1 cellular context compared by ENCODE assay signal in genomic region chr2:9552491-9553178, GRCh38.
TF ChIP-seq lines count a peak whose summit lies in the region.

No MANE protein-coding gene starts in this region.

TF ChIP-seq in GM12878, 131 proteins besides CTCF, POLR2A, EP300 and RAD21 (continued from another document):
- TF ChIP-seq BCLAF1 (IDR thresholded peaks at IDR 0.05) (no peak), ETV6 (conservative IDR thresholded peaks at IDR 0.05 in 1 of 2, IDR thresholded peaks at IDR 0.05 in 1 of 2; ENCODE audit: borderline replicate concordance in 1 of 2, low read depth in 1 of 2) (peak in 1 of 2 experiments; percentile 51; a peak in 1 of 4 replicates), NFIC (IDR thresholded peaks at IDR 0.05; ENCODE audit: low read depth, low read length) (peak; percentile 94), ZBED1 (IDR thresholded peaks at IDR 0.05; ENCODE audit: borderline replicate concordance) (peak; percentile 82; the same call in 1 of the 2 replicates), DPF2 (IDR thresholded peaks at IDR 0.05) (peak; percentile 56), MTA2 (IDR thresholded peaks at IDR 0.05; ENCODE audit: low read depth) (0 out of 2 replicates have a peak, but pooled peaks have one; percentile 33), JUNB (IDR thresholded peaks at IDR 0.05) (peak; percentile 97), MEF2B (IDR thresholded peaks at IDR 0.05; ENCODE audit: partially characterized antibody, poor library complexity, severe bottlenecking) (peak; percentile 44), SMC3 (IDR thresholded peaks at IDR 0.05; ENCODE audit: borderline replicate concordance, low read length) (no peak), PML (IDR thresholded peaks at IDR 0.05; ENCODE audit: low read length) (0 out of 2 replicates have a peak, but pooled peaks have one; percentile 46), KAT2A (conservative IDR thresholded peaks at IDR 0.05; ENCODE audit: control insufficient read depth, low read depth, low read length) (no peak), MEF2A (IDR thresholded peaks at IDR 0.05; ENCODE audit: insufficient read depth, low read depth, low read length) (peak; percentile 83), IRF4 (IDR thresholded peaks at IDR 0.05; ENCODE audit: low read depth, low read length) (peak; percentile 88), RELB (IDR thresholded peaks at IDR 0.05; ENCODE audit: low read depth) (peak; percentile 33; the same call in 1 of the 2 replicates), ATF7 (IDR thresholded peaks at IDR 0.05; ENCODE audit: low read depth) (peak; percentile 88), RUNX3 (IDR thresholded peaks at IDR 0.05; ENCODE audit: low read length) (peak; percentile 74; the same call in 1 of the 2 replicates), ELK1 (IDR thresholded peaks at IDR 0.05; ENCODE audit: low read depth, low read length) (no peak), BMI1 (IDR thresholded peaks at IDR 0.05; ENCODE audit: borderline replicate concordance) (no peak), IKZF2 (IDR thresholded peaks at IDR 0.05) (peak; percentile 49 to 62; a peak in 2 of 4 replicates), BCL11A (IDR thresholded peaks at IDR 0.05; ENCODE audit: low read depth, low read length) (peak; percentile 35; the same call in 1 of the 2 replicates), ZNF217 (IDR thresholded peaks at IDR 0.05) (0 out of 2 replicates have a peak, but pooled peaks have one; percentile 35), CREB1 (IDR thresholded peaks at IDR 0.05; ENCODE audit: low read depth) (peak; percentile 74), YY1 (IDR thresholded peaks at IDR 0.05; ENCODE audit: low read depth, low read length) (peak; percentile 54; the same call in 1 of the 2 replicates), MTA3 (IDR thresholded peaks at IDR 0.05; ENCODE audit: borderline replicate concordance, low read length) (0 out of 2 replicates have a peak, but pooled peaks have one; percentile 64), FOXM1 (IDR thresholded peaks at IDR 0.05; ENCODE audit: low read depth, low read length) (peak; percentile 85; the same call in 1 of the 2 replicates), NR2F1 (conservative IDR thresholded peaks at IDR 0.05) (peak; percentile 54; the same call in 1 of the 2 replicates), CREM (IDR thresholded peaks at IDR 0.05; ENCODE audit: low read depth) (peak; percentile 76), IKZF1 (conservative IDR thresholded peaks at IDR 0.05) (peak; percentile 46), POLR2AphosphoS2 (IDR thresholded peaks at IDR 0.05; ENCODE audit: low read depth, low read length) (no peak)
- TF ChIP-seq, protein P1, sequence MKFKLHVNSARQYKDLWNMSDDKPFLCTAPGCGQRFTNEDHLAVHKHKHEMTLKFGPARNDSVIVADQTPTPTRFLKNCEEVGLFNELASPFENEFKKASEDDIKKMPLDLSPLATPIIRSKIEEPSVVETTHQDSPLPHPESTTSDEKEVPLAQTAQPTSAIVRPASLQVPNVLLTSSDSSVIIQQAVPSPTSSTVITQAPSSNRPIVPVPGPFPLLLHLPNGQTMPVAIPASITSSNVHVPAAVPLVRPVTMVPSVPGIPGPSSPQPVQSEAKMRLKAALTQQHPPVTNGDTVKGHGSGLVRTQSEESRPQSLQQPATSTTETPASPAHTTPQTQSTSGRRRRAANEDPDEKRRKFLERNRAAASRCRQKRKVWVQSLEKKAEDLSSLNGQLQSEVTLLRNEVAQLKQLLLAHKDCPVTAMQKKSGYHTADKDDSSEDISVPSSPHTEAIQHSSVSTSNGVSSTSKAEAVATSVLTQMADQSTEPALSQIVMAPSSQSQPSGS (IDR thresholded peaks at IDR 0.05; ENCODE audit: low read length), result peak; percentile 94
- TF ChIP-seq, protein P2, sequence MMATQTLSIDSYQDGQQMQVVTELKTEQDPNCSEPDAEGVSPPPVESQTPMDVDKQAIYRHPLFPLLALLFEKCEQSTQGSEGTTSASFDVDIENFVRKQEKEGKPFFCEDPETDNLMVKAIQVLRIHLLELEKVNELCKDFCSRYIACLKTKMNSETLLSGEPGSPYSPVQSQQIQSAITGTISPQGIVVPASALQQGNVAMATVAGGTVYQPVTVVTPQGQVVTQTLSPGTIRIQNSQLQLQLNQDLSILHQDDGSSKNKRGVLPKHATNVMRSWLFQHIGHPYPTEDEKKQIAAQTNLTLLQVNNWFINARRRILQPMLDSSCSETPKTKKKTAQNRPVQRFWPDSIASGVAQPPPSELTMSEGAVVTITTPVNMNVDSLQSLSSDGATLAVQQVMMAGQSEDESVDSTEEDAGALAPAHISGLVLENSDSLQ (IDR thresholded peaks at IDR 0.05), result peak; percentile 70
